In the genomic region with DNA sequence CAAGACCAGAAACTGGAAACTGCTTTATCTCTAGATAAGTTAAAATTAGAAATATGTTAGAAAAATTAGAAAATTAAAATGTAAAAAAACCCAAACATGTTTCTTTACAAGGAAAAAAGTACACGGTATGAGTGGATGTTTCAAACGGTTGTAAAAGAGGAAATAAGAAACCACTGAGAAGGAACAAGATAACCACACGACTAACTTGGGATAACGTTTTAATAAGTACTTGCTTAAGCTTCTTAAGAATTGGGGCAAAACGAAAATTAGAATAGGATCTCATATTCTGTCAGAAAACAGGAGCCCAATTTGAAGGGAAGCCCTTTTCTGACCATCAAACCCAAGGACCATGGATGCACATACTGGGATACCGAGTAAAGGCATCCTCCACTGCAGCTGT, we compare ENCODE assay signal across 14 cellular contexts. TPM values are rescaled to one million over a fixed set of nuclear protein-coding genes. Genes with fewer than 3 reads are reported as not detected.
DNase-seq lines count a peak whose midpoint lies in the region; ATAC-seq lines count a peak whose summit lies in the region.
"Had no signal": no experiment of that assay in that cellular context is flagged by ENCODE, and none has a peak within 500 bp of the region (broad histone marks: within the 10 kb centered on the region; RNA-seq: fewer than 3 reads in every experiment).

No MANE protein-coding gene starts in this region.

- H3K9me3 ChIP-seq in CD8-positive, alpha-beta memory T cell (ENCODE audit: low read length), result no peaks in the 10 kb centered on the region
- H3K9me3 ChIP-seq: gastroesophageal sphincter had no signal

- CTCF ChIA-PET in CD8-positive, alpha-beta memory T cell (lab: Charles Lee), result interaction anchor here (1.5 to 8.3 kb wide), 3 partner anchors 16 to 101 kb away, joined by 9 to 54 read pairs (median 10); a partner anchor contains a TSS

- H3K36me3 Mint-ChIP-seq in CD8-positive, alpha-beta memory T cell, result peaks cover 4 to 88% (median 29%) of the 10 kb centered on the region in 3 donors
- peaks cover 6% of the 10 kb centered on the region for H3K36me3 Mint-ChIP-seq in IgD-negative memory B cell
- peaks cover 14 to 45% (median 28%) of the 10 kb centered on the region in 3 donors for H3K36me3 Mint-ChIP-seq in immature natural killer cell

- H3K27me3 Mint-ChIP-seq in CD8-positive, alpha-beta memory T cell, result no peaks in the 10 kb centered on the region
- no peaks in the 10 kb centered on the region for H3K27me3 Mint-ChIP-seq in IgD-negative memory B cell
- H3K27me3 Mint-ChIP-seq in immature natural killer cell (ENCODE audit: low read depth in 3 of 3), result peaks cover 0 to 2% (median 0%) of the 10 kb centered on the region in 3 donors

- no peak overlapping the region for H3K4me3 Mint-ChIP-seq in CD8-positive, alpha-beta memory T cell
- H3K4me3 Mint-ChIP-seq in IgD-negative memory B cell (no peak overlapping the region), immature natural killer cell (no peak overlapping the region)

- H3K27me3 ChIP-seq in CD8-positive, alpha-beta memory T cell (ENCODE audit: insufficient read depth, low read length, poor library complexity, severe bottlenecking), result no peaks in the 10 kb centered on the region
- H3K27me3 ChIP-seq: gastroesophageal sphincter had no signal

- H3K27ac ChIP-seq in CD8-positive, alpha-beta memory T cell (ENCODE audit: low read depth, low read length), result no peak overlapping the region
- H3K27ac ChIP-seq: gastroesophageal sphincter, GM23248, skin epidermis had no signal

- ATAC-seq in GM18861 (IDR thresholded peaks at IDR 0.05; ENCODE audit: unreplicated experiment), result no peak
- ATAC-seq: gastroesophageal sphincter had no signal

- no peak overlapping the region for H3K4me3 ChIP-seq in CD8-positive, alpha-beta memory T cell (ENCODE audit: low read length)
- H3K4me3 ChIP-seq: gastroesophageal sphincter, GM23248, skin epidermis had no signal

- peaks cover 27 to 47% (median 41%) of the 10 kb centered on the region in 3 donors for H3K4me1 Mint-ChIP-seq in CD8-positive, alpha-beta memory T cell
- H3K4me1 Mint-ChIP-seq in IgD-negative memory B cell (peaks cover 25 to 27% (median 26%) of the 10 kb centered on the region in 3 donors), immature natural killer cell (peaks cover 32 to 37% of the 10 kb centered on the region in 2 donors)

- peaks cover 22% of the 10 kb centered on the region for H3K4me1 ChIP-seq in CD8-positive, alpha-beta memory T cell (ENCODE audit: insufficient read depth, low read length)

- POLR2A ChIA-PET in CD8-positive, alpha-beta memory T cell (lab: Charles Lee), result no interaction called here

- H3K9me3 Mint-ChIP-seq in CD8-positive, alpha-beta memory T cell, result no peaks in the 10 kb centered on the region
- H3K9me3 Mint-ChIP-seq in IgD-negative memory B cell (no peaks in the 10 kb centered on the region), immature natural killer cell (no peaks in the 10 kb centered on the region)

- H3K36me3 ChIP-seq in CD8-positive, alpha-beta memory T cell (ENCODE audit: insufficient read depth, low read length), result peaks cover 54% of the 10 kb centered on the region

- no peak for DNase-seq in CD8-positive, alpha-beta memory T cell
- DNase-seq in SIG-M5 treated with dmso at 0.1 percent for 504 hours (lab: John Stamatoyannopoulos, UW; ENCODE audit: unreplicated experiment), result peak; percentile 81
- DNase-seq in immature natural killer cell, result no peak
- no peak for DNase-seq in NCI-H1694 (lab: John Stamatoyannopoulos, UW)
- DNase-seq in A172 (ENCODE audit: low spot score), result no peak
- DNase-seq: Calu3, GM23248, NCI-H1092, NCI-H446 had no signal

- peak overlapping the region in 6 of 8 donors; percentile 22 to 72 (median 58) for H3K27ac Mint-ChIP-seq in CD8-positive, alpha-beta memory T cell
- H3K27ac Mint-ChIP-seq in IgD-negative memory B cell (peak overlapping the region in 2 of 3 donors; percentile 41 to 67), immature natural killer cell (peak overlapping the region in 4 of 6 donors; percentile 32 to 77 (median 40))

RNA-seq across cellular contexts. Expression of a gene that starts 31.0 kb away (rescaled TPM):
- 10 to 100 TPM; 38.3 to 45.0 TPM for total RNA-seq in CD8-positive, alpha-beta memory T cell
- 64.7 TPM for polyA plus RNA-seq in CD8-positive, alpha-beta memory T cell
- polyA plus RNA-seq in IgD-negative memory B cell (52.2 TPM), immature natural killer cell (10 to 100 TPM; 34.9 to 49.6 (median 48.0) TPM)
- total RNA-seq in A172 (2014; rRNA removed; shearing (Covaris generic)), result 74.5 and 86.0 TPM in 2 replicates

RNA-seq across cellular contexts. Expression of a gene that starts 43.2 kb away (rescaled TPM):
- not detected for total RNA-seq in CD8-positive, alpha-beta memory T cell
- polyA plus RNA-seq in CD8-positive, alpha-beta memory T cell, result not detected
- not detected for polyA plus RNA-seq in IgD-negative memory B cell
- not detected for polyA plus RNA-seq in immature natural killer cell
- not detected in 2 replicates for total RNA-seq in A172 (2014; rRNA removed; shearing (Covaris generic))
- total RNA-seq: Calu3, gastroesophageal sphincter, GM23248 had no signal
- polyA plus RNA-seq: GM23248, neural cell had no signal

RNA-seq across cellular contexts. Expression of a gene that starts 59.2 kb away (rescaled TPM):
- total RNA-seq in CD8-positive, alpha-beta memory T cell, result 10 to 100 TPM; 13.5 to 15.2 TPM
- polyA plus RNA-seq in CD8-positive, alpha-beta memory T cell, result 7.0 TPM
- polyA plus RNA-seq in IgD-negative memory B cell (12.3 TPM), immature natural killer cell (10 to 100 TPM in 2 of 3 donors, 1 to 10 TPM in 1; 6.9 to 13.8 (median 12.2) TPM)
- total RNA-seq in A172 (2014; rRNA removed; shearing (Covaris generic)), result 45.8 and 56.5 TPM in 2 replicates

RNA-seq across cellular contexts. Expression of a gene that starts 59.3 kb away (rescaled TPM):
- under 1 TPM in 1 of 2 experiments, not detected in 1; 0.31 TPM for total RNA-seq in CD8-positive, alpha-beta memory T cell
- 1.5 TPM for polyA plus RNA-seq in CD8-positive, alpha-beta memory T cell
- polyA plus RNA-seq in IgD-negative memory B cell, result not detected
- 1 to 10 TPM in 1 of 3 donors, not detected in 2; 2.6 TPM for polyA plus RNA-seq in immature natural killer cell
- 0.41 and 0.88 TPM in 2 replicates for total RNA-seq in A172 (2014; rRNA removed; shearing (Covaris generic))
- total RNA-seq: Calu3, GM23248 had no signal
- polyA plus RNA-seq: GM23248 had no signal
